ENCODE assay signal across 9 cellular contexts in genomic region chr7:97733276-97734206, GRCh38. TPM values are rescaled to one million over a fixed set of nuclear protein-coding genes. Genes with fewer than 3 reads are reported as not detected.
DNase-seq lines count a peak whose midpoint lies in the region; ATAC-seq, FAIRE-seq and TF ChIP-seq lines count a peak whose summit lies in the region.
"Had no signal": no experiment of that assay in that cellular context is flagged by ENCODE, and none has a peak within 500 bp of the region (broad histone marks: within the 10 kb centered on the region; RNA-seq: fewer than 3 reads in every experiment).

No MANE protein-coding gene starts in this region.

- ATAC-seq in GM23338 = peak; percentile 64
- peak; percentile 41 for ATAC-seq in SK-N-SH treated with all-trans-retinoic acid at 6 μM for 48 hours
- no peak for ATAC-seq in GM18861 (IDR thresholded peaks at IDR 0.05; ENCODE audit: unreplicated experiment)

- H3K4me2 ChIP-seq in GM23338 = peak overlapping the region; percentile 76

- H3K4me3 ChIP-seq in GM23338 (peak overlapping the region; percentile 62), iPS DF 6.9 (ENCODE audit: low read length) (peak overlapping the region; percentile 32; the same call in 1 of the 2 replicates), sigmoid colon (peak overlapping the region in 3 of 4 donors; percentile 14 to 29 (median 24)), vagina (peak overlapping the region in 1 of 2 donors; percentile 35)

- H3K9me3 ChIP-seq in iPS DF 6.9 (ENCODE audit: control insufficient read depth, insufficient read depth, low read length) (no peaks in the 10 kb centered on the region), sigmoid colon (no peaks in the 10 kb centered on the region), vagina (no peaks in the 10 kb centered on the region)

- H2AFZ ChIP-seq in GM23338 = peak overlapping the region; percentile 92

- no peaks in the 10 kb centered on the region; the same call in 1 of the 2 replicates for H4K20me1 ChIP-seq in GM23338 (replicated peaks; ENCODE audit: insufficient read depth)

- H3K4me1 ChIP-seq in GM23338 (ENCODE audit: insufficient read depth) (peaks cover 22% of the 10 kb centered on the region), iPS DF 6.9 (ENCODE audit: control insufficient read depth, insufficient read depth, low read length) (peaks cover 4% of the 10 kb centered on the region; the same call in 1 of the 2 replicates), sigmoid colon (peaks cover 0 to 26% (median 18%) of the 10 kb centered on the region in 4 donors), vagina (peaks cover 23% of the 10 kb centered on the region)

- TF ChIP-seq POLR2A in sigmoid colon (IDR thresholded peaks at IDR 0.05) (no peak), H54 (IDR thresholded peaks at IDR 0.05; ENCODE audit: low read depth, low read length) (no peak), vagina (IDR thresholded peaks at IDR 0.05) (no peak)

- H3K9me3 Mint-ChIP-seq in GM23338 = no peaks in the 10 kb centered on the region

- peak overlapping the region; percentile 93 for H3K4me3 Mint-ChIP-seq in GM23338

- FAIRE-seq in H54 (lab: Jason Lieb, UNC) = no peak

- no peaks in the 10 kb centered on the region; the same call in 2 of the 3 replicates for H3K36me3 Mint-ChIP-seq in GM23338 (ENCODE audit: low read depth)

- H3K27ac ChIP-seq in GM23338 (ENCODE audit: low read depth) (no peak overlapping the region), iPS DF 6.9 (ENCODE audit: low read length) (no peak overlapping the region), sigmoid colon (no peak overlapping the region), vagina (no peak overlapping the region)

- no peak overlapping the region for H3K27ac Mint-ChIP-seq in GM23338

- TF ChIP-seq EP300 in sigmoid colon (IDR thresholded peaks at IDR 0.05) = no peak

- H3K27me3 Mint-ChIP-seq in GM23338 (ENCODE audit: insufficient read depth, low read depth, poor library complexity) = peaks cover 40% of the 10 kb centered on the region

- peak; percentile 75 for DNase-seq in GM23338 (ENCODE audit: low spot score)
- peak; percentile 7 for DNase-seq in iPS DF 6.9 (ENCODE audit: low read depth, low spot score)
- DNase-seq in sigmoid colon = no peak
- DNase-seq in OCI-M1 (lab: John Stamatoyannopoulos, UW) = no peak
- DNase-seq in H54 (ENCODE audit: insufficient read length, low spot score) = no peak
- DNase-seq in vagina (ENCODE audit: extremely low spot score in 2 of 2) = no peak
- DNase-seq: cerebellar nuclear complex had no signal

- intact Hi-C loops in sigmoid colon (cut with DNase I) (no loop called here), vagina (cut with DNase I) (no loop called here)

- no CpG with 5 or more reads among the region's 62 CpGs for WGBS in iPS DF 6.9 (ENCODE audit: insufficient coverage, insufficient read length)
- WGBS in sigmoid colon, 2 donors = 3% methylated on average over 62 of the region's 62 CpGs

- peaks cover 26% of the 10 kb centered on the region for H3K4me1 Mint-ChIP-seq in GM23338

- H3K36me3 ChIP-seq in GM23338 (ENCODE audit: insufficient read depth) = no peaks in the 10 kb centered on the region
- H3K36me3 ChIP-seq in iPS DF 6.9 (ENCODE audit: control insufficient read depth, insufficient read depth, low read length) = no peaks in the 10 kb centered on the region
- no peaks in the 10 kb centered on the region for H3K36me3 ChIP-seq in sigmoid colon
- H3K36me3 ChIP-seq in vagina = no peaks in the 10 kb centered on the region

- no peaks in the 10 kb centered on the region for H3K9me2 ChIP-seq in GM23338 (ENCODE audit: insufficient read depth)

- TF ChIP-seq CTCF in GM23338 (conservative IDR thresholded peaks at IDR 0.05; ENCODE audit: low read depth in 2 of 2) = no peak
- TF ChIP-seq CTCF in sigmoid colon (IDR thresholded peaks at IDR 0.05) = no peak
- TF ChIP-seq CTCF in vagina (IDR thresholded peaks at IDR 0.05) = no peak

- H3K27me3 ChIP-seq in GM23338 (ENCODE audit: insufficient read depth) (peaks cover 64% of the 10 kb centered on the region), iPS DF 6.9 (ENCODE audit: control insufficient read depth, insufficient read depth, low read length) (peaks cover 35% of the 10 kb centered on the region), sigmoid colon (peaks cover 17 to 71% (median 27%) of the 10 kb centered on the region in 3 donors), vagina (peaks cover 4% of the 10 kb centered on the region)

- no peaks in the 10 kb centered on the region for H3K79me2 ChIP-seq in GM23338 (replicated peaks; ENCODE audit: insufficient read depth)

- H3F3A ChIP-seq in GM23338 (replicated peaks; ENCODE audit: low read depth) = no peaks in the 10 kb centered on the region

TF ChIP-seq in GM23338, 12 proteins besides CTCF, POLR2A, EP300 and RAD21:
- TF ChIP-seq, protein P1, sequence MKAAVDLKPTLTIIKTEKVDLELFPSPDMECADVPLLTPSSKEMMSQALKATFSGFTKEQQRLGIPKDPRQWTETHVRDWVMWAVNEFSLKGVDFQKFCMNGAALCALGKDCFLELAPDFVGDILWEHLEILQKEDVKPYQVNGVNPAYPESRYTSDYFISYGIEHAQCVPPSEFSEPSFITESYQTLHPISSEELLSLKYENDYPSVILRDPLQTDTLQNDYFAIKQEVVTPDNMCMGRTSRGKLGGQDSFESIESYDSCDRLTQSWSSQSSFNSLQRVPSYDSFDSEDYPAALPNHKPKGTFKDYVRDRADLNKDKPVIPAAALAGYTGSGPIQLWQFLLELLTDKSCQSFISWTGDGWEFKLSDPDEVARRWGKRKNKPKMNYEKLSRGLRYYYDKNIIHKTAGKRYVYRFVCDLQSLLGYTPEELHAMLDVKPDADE (IDR thresholded peaks at IDR 0.05) = no peak
- TF ChIP-seq STAT1 (IDR thresholded peaks at IDR 0.05; ENCODE audit: unreplicated experiment) (no peak), EZH2 (IDR thresholded peaks at IDR 0.05; ENCODE audit: low read depth, unreplicated experiment) (peak; percentile 68), JUNB (IDR thresholded peaks at IDR 0.05; ENCODE audit: unreplicated experiment) (no peak)

TF ChIP-seq in SK-N-SH treated with all-trans-retinoic acid at 6 μM for 48 hours, 23 proteins besides CTCF, POLR2A, EP300 and RAD21:
- TF ChIP-seq GLIS3 (CRISPR knock-in tag; IDR thresholded peaks at IDR 0.05) = no peak
- no peak for TF ChIP-seq TOX (CRISPR knock-in tag; IDR thresholded peaks at IDR 0.05; ENCODE audit: borderline replicate concordance)
- no peak for TF ChIP-seq CREB5 (CRISPR knock-in tag; IDR thresholded peaks at IDR 0.05; ENCODE audit: low read depth)
- no peak for TF ChIP-seq RARB (CRISPR knock-in tag; IDR thresholded peaks at IDR 0.05)
- no peak for TF ChIP-seq SNAI2 (CRISPR knock-in tag; IDR thresholded peaks at IDR 0.05)
- no peak for TF ChIP-seq PATZ1 (CRISPR knock-in tag; IDR thresholded peaks at IDR 0.05; ENCODE audit: borderline replicate concordance)
- TF ChIP-seq ARNTL (CRISPR knock-in tag; IDR thresholded peaks at IDR 0.05; ENCODE audit: borderline replicate concordance, low read depth) = no peak
- TF ChIP-seq TCF4 (CRISPR knock-in tag; IDR thresholded peaks at IDR 0.05; ENCODE audit: borderline replicate concordance) = no peak
- TF ChIP-seq ZFP3 (CRISPR knock-in tag; IDR thresholded peaks at IDR 0.05) = no peak

RNA-seq across cellular contexts. Expression of gene TAC1, which starts 1.7 kb away (rescaled TPM):
- total RNA-seq in GM23338 (2014; rRNA removed; shearing (Covaris generic)) = 3.9 and 8.7 TPM in 2 replicates
- polyA plus RNA-seq in GM23338 (2016; fragmentation: Nextera tagmentation; extraction: Ambion mirVana) (7.5 and 9.7 TPM in 2 replicates), sigmoid colon (1 to 10 TPM in 1 of 3 donors, under 1 TPM in 1, not detected in 1; 0.60 to 2.9 TPM)
- total RNA-seq in sigmoid colon (10 to 100 TPM in 3 of 4 donors, 1 to 10 TPM in 1; 6.9 to 26.8 (median 15.9) TPM), vagina (7.1 TPM)

Comparison
In these comparisons a context has a peak if more than half of its experiments do, and no peak if none do; other contexts are left out.
1. DNase-seq: peak in GM23338 (single experiment) and iPS DF 6.9 (single experiment); none in sigmoid colon (single experiment), OCI-M1 (single experiment), H54 (single experiment) and vagina (0 of 2).